ENCODE assay signal across 2 cellular contexts in the genomic region with DNA sequence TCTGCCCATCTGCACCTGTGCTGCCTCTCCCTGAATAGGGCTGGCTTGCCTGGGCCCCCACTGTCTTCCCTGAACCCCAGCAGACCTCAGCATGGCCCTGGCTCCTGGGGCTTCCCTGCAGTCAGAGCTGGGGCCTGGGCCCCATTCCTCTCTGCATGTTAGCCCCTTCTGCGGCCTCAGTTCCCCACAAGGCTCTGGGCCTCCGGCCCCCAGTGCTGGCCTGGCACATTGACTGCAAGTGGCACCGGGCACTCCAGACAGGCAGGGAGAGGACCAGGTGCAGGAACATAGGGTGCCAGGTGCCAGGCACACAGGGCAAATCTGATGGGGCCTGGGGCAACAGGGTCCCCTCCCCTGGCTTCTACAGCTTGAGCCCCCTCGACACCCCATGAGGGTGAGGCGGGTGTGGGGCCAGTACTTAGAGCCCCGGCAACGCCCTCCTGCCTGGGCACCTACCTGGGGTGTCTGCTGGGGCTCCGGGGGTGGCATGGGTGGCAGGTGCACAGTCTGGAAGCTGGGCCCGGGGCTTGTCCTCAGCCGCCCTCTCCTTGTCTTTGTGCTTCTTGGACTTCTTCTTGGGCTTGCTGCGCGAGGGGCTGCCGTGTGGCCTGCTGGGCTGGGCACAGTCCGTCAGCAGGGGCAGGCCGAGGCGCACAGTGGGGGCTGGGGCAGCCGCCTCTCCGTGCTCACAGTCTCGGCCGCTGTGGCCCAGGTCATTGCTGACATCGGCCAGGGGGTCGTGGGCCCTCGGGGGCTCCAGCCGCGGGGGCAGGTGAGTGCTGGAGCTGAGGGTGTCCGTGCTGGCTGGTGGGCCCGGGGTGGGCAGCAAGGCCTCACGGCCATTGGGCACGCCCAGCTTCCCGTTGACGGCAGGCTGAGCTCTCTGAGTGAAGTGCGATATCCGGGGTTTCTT.
TF ChIP-seq lines count a peak whose summit lies in the region.

No MANE protein-coding gene starts in this region.

TF ChIP-seq in IMR-90, 13 proteins besides CTCF, POLR2A, EP300 and RAD21:
- TF ChIP-seq FOS (IDR thresholded peaks at IDR 0.05; ENCODE audit: low read depth, low read length): no peak
- TF ChIP-seq BHLHE40 (IDR thresholded peaks at IDR 0.05; ENCODE audit: low read depth, low read length): no peak
- TF ChIP-seq MAFK (IDR thresholded peaks at IDR 0.05; ENCODE audit: low read depth, low read length): no peak
- no peak for TF ChIP-seq CEBPB (IDR thresholded peaks at IDR 0.05; ENCODE audit: low read depth, low read length)
- no peak for TF ChIP-seq SMC3 (IDR thresholded peaks at IDR 0.05; ENCODE audit: low read depth, low read length)
- TF ChIP-seq RFX5 (IDR thresholded peaks at IDR 0.05; ENCODE audit: low read depth, low read length): no peak
- TF ChIP-seq NFE2L2 (IDR thresholded peaks at IDR 0.05; ENCODE audit: low read depth, low read length): no peak
- no peak for TF ChIP-seq RCOR1 (IDR thresholded peaks at IDR 0.05; ENCODE audit: insufficient replicate concordance, low read length)
- TF ChIP-seq, protein P1, sequence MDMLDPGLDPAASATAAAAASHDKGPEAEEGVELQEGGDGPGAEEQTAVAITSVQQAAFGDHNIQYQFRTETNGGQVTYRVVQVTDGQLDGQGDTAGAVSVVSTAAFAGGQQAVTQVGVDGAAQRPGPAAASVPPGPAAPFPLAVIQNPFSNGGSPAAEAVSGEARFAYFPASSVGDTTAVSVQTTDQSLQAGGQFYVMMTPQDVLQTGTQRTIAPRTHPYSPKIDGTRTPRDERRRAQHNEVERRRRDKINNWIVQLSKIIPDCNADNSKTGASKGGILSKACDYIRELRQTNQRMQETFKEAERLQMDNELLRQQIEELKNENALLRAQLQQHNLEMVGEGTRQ (IDR thresholded peaks at IDR 0.05; ENCODE audit: low read depth, low read length): no peak
- no peak for TF ChIP-seq CHD1 (IDR thresholded peaks at IDR 0.05; ENCODE audit: low read depth, low read length)
- no peak for TF ChIP-seq MAZ (IDR thresholded peaks at IDR 0.05; ENCODE audit: borderline replicate concordance, low read depth, low read length)
- no peak for TF ChIP-seq MXI1 (IDR thresholded peaks at IDR 0.05; ENCODE audit: borderline replicate concordance, low read depth, low read length)
- TF ChIP-seq ELK1 (IDR thresholded peaks at IDR 0.05; ENCODE audit: borderline replicate concordance, low read depth, low read length): no peak

TF ChIP-seq in H1, 55 proteins besides CTCF, POLR2A, EP300 and RAD21:
- no peak for TF ChIP-seq TAF1 (IDR thresholded peaks at IDR 0.05; ENCODE audit: low read depth, low read length)
- TF ChIP-seq YY1 (IDR thresholded peaks at IDR 0.05; ENCODE audit: low read depth, low read length): no peak
- TF ChIP-seq CREB1 (IDR thresholded peaks at IDR 0.05): no peak
- no peak for TF ChIP-seq ZNF274 (IDR thresholded peaks at IDR 0.05; ENCODE audit: borderline replicate concordance, extremely low read depth, low read length)
- no peak for TF ChIP-seq KDM4A (IDR thresholded peaks at IDR 0.05; ENCODE audit: low read depth, low read length, severe bottlenecking)
- no peak for TF ChIP-seq EZH2 (IDR thresholded peaks at IDR 0.05; ENCODE audit: low read depth, low read length, severe bottlenecking)
- TF ChIP-seq JUN (IDR thresholded peaks at IDR 0.05; ENCODE audit: low read depth, low read length): no peak
